ENCODE assay signal across 8 cellular contexts in the genomic region with DNA sequence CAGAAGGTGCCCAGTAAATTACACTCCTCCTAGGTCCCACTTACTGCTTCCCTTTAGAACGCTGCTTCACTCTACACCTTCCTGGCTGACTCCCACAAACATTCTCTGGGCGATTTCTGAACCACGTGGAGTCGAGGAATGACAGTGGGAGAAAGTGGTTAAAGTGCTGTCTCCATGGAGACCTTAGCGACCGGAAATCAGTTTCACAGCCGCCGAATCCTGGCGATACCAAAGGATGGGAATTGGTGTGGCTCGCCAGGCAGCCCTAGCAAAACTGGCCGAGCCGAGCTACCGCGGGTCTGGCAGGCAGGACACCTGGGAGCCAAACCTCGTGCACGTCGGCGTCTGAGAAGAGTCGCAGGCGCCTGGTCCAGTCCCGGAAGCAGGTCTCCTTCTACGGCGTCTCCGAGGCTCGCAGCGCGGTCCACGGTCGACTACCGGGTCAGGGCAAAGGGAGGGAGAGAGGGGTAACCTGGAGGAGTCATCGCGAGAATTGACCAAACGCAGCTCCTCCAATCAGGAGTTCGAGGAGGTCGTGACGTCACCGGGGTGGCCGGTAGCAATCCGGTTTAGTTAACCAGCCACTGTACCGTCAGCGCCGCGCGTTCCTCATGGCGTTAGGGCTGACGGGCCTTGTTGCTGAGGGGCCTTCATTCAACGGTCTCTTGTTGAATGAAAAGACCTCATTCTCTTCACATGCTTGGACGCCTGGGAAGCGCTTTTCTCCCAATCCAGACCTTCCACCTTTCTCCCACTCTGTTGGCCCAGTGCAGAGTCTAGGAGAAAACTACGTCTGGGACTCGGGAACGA. TPM values are rescaled to one million over a fixed set of nuclear protein-coding genes. Genes with fewer than 3 reads are reported as not detected.
A peak's percentile ranks its signal among the peaks of the same experiment; 100 is the strongest.
DNase-seq lines count a peak whose midpoint lies in the region; ATAC-seq, FAIRE-seq and TF ChIP-seq lines count a peak whose summit lies in the region.

THADA (minus strand) TSS at position 436 of the 810 bp plus-strand sequence. CDS start 3,646 bp downstream, outside the sequence.

- no peaks in the 10 kb centered on the region for H3K9me2 ChIP-seq in OCI-LY7 (ENCODE audit: insufficient read depth, low read length)

- H3K27me3 ChIP-seq in mononuclear cell (ENCODE audit: insufficient read depth, low read length), result no peaks in the 10 kb centered on the region

- no peak for FAIRE-seq in D721Med (lab: Jason Lieb, UNC)

- intact Hi-C loops in OCI-LY7 (cut with micrococcal nuclease; ENCODE audit: unreplicated experiment), result no loop called here

- CTCF ChIA-PET in OCI-LY7 (lab: Charles Lee; ENCODE audit: unreplicated experiment), result no interaction called here

- peak within 1 kb of the TSS; percentile 89 for H2AFZ ChIP-seq in OCI-LY7 (ENCODE audit: low read length)

- peak within 1 kb of the TSS; percentile 83 for H3K4me2 ChIP-seq in OCI-LY7 (ENCODE audit: low read length)

- POLR2A ChIA-PET in OCI-LY7 (lab: Charles Lee), result interaction anchor here (0.7 to 1.2 kb wide), 6 partner anchors 9 to 766 kb away, joined by 3 to 5 read pairs (median 3); partner anchors contain the start of genes CAMKMT, PLEKHH2 and PREPL

- H4K20me1 ChIP-seq in OCI-LY7 (ENCODE audit: insufficient read depth, low read length), result no peaks in the 10 kb centered on the region

- TF ChIP-seq CTCF in D721Med (IDR thresholded peaks at IDR 0.05; ENCODE audit: insufficient read depth, missing control alignments), result no peak
- TF ChIP-seq CTCF in OCI-LY7 (conservative IDR thresholded peaks at IDR 0.05; ENCODE audit: low read length), result no peak

- DNase-seq in D721Med (ENCODE audit: insufficient read length, low spot score) (peak; percentile 53), HuH-7.5 (ENCODE audit: low spot score) (peak; percentile 70), OCI-LY7 (ENCODE audit: low spot score) (peak; percentile 99), activated T-cell treated with anti-CD3 and anti-CD28 coated beads for 24 hours (ENCODE audit: low read depth) (peak; percentile 97), epidermal melanocyte (ENCODE audit: insufficient read length, low spot score) (peak; percentile 87)
- DNase-seq in stimulated activated CD8-positive, alpha-beta memory T cell treated with anti-CD3 and anti-CD28 coated beads, Interleukin-4, amount 100 ng/mL, for 1 hour (ENCODE audit: low read depth in 2 of 2, low spot score in 1 of 2), result peak; percentile 90 to 95

- peak within 1 kb of the TSS; percentile 92 for H3K4me3 ChIP-seq in OCI-LY7 (ENCODE audit: low read depth, low read length, poor library complexity, severe bottlenecking)
- peak within 1 kb of the TSS; percentile 70 for H3K4me3 ChIP-seq in mononuclear cell (ENCODE audit: low read length)

- H3K4me1 ChIP-seq in OCI-LY7 (ENCODE audit: insufficient read depth, low read length, poor library complexity, severe bottlenecking) (peaks cover 12% of the 10 kb centered on the region), mononuclear cell (ENCODE audit: insufficient read depth, low read length) (peaks cover 7% of the 10 kb centered on the region)

- ATAC-seq in GM21526 (IDR thresholded peaks at IDR 0.05; ENCODE audit: low FRiP score, unreplicated experiment), result peak; percentile 94

- H3K9me3 ChIP-seq in OCI-LY7 (ENCODE audit: low read length) (no peaks in the 10 kb centered on the region), mononuclear cell (ENCODE audit: low read depth, low read length) (no peaks in the 10 kb centered on the region)

- no TSS peak for BruUV-seq in OCI-LY7 (replicated peaks; lab: Mats Ljungman, UMichigan)

- peaks cover 18% of the 10 kb centered on the region for H3K79me2 ChIP-seq in OCI-LY7 (ENCODE audit: insufficient read depth, low read depth, low read length)

- H3K27ac ChIP-seq in OCI-LY7 (ENCODE audit: low read depth, low read length, poor library complexity, severe bottlenecking), result peak within 1 kb of the TSS; percentile 45

- peaks cover 15% of the 10 kb centered on the region for H3K36me3 ChIP-seq in OCI-LY7 (ENCODE audit: insufficient read depth, low read length)

RNA-seq across cellular contexts. Expression of gene THADA, which starts in this region (rescaled TPM):
- total RNA-seq in OCI-LY7 (2014; rRNA removed; shearing (Covaris generic)), result 31.2 and 32.0 TPM in 2 replicates
- 30.1 and 32.3 TPM in 2 replicates for total RNA-seq in OCI-LY7 (2022)
- 25.5 TPM for total RNA-seq in mononuclear cell

Comparison
In these comparisons a context has a peak if more than half of its experiments do, and no peak if none do; other contexts are left out.
1. Peak in every context shown above with its lines: DNase-seq, ATAC-seq, H3K4me3 ChIP-seq and H3K27ac ChIP-seq.